14 cellular contexts compared by ENCODE assay signal in genomic region chr1:192225713-192226112, GRCh38.
A peak's percentile ranks its signal among the peaks of the same experiment; 100 is the strongest.
DNase-seq lines count a peak whose midpoint lies in the region; ATAC-seq and TF ChIP-seq lines count a peak whose summit lies in the region.
"Had no signal": no experiment of that assay in that cellular context is flagged by ENCODE, and none has a peak within 500 bp of the region (broad histone marks: within the 10 kb centered on the region; RNA-seq: fewer than 3 reads in every experiment).

No MANE protein-coding gene starts in this region.

- in situ Hi-C loops in IMR-90 (cut with MboI; ENCODE audit: low sequenced_read_pairs) = no loop called here

- H3K36me3 ChIP-seq in IMR-90 (ENCODE audit: control insufficient read depth, insufficient read depth, low read length) (no peaks in the 10 kb centered on the region), adipocyte (ENCODE audit: control insufficient read depth, insufficient read depth, low read length, severe bottlenecking) (no peaks in the 10 kb centered on the region), esophagus squamous epithelium (no peaks in the 10 kb centered on the region)

- dilution Hi-C loops in IMR-90 (cut with HindIII; ENCODE audit: low sequenced_read_pairs, unreplicated experiment) = no loop called here

- H2BK120ac ChIP-seq in IMR-90 (ENCODE audit: low read depth, low read length) = peak overlapping the region; percentile 98

- H3K9me3 ChIP-seq in IMR-90 (ENCODE audit: control insufficient read depth, insufficient read depth, low read length) (no peaks in the 10 kb centered on the region; the same call in 1 of the 2 replicates), adipocyte (ENCODE audit: control insufficient read depth, low read length) (peaks cover 7% of the 10 kb centered on the region), esophagus squamous epithelium (no peaks in the 10 kb centered on the region)

- TF ChIP-seq POLR2A in IMR-90 (IDR thresholded peaks at IDR 0.05; ENCODE audit: low read depth, low read length) (no peak), esophagus squamous epithelium (IDR thresholded peaks at IDR 0.05) (no peak)

- POLR2A ChIA-PET in IMR-90 (lab: Charles Lee; ENCODE audit: unreplicated experiment) = no interaction called here

- H2AFZ ChIP-seq in IMR-90 (replicated peaks; ENCODE audit: low read length, poor library complexity) = no peak overlapping the region

- H3K4me2 ChIP-seq in IMR-90 (ENCODE audit: low read depth, low read length) = no peak overlapping the region

- no peaks in the 10 kb centered on the region; the same call in 1 of the 2 replicates for H3K4me1 ChIP-seq in IMR-90 (ENCODE audit: control insufficient read depth, insufficient read depth, low read length)
- H3K4me1 ChIP-seq in adipocyte (ENCODE audit: control insufficient read depth, insufficient read depth, low read length) = peaks cover 8% of the 10 kb centered on the region
- H3K4me1 ChIP-seq in esophagus squamous epithelium = no peaks in the 10 kb centered on the region

- no peaks in the 10 kb centered on the region for H3K79me1 ChIP-seq in IMR-90 (ENCODE audit: low read depth in 1 of 2, low read length in 2 of 2)

- no peaks in the 10 kb centered on the region for H4K20me1 ChIP-seq in IMR-90 (ENCODE audit: insufficient read depth, low read length)

- H4K91ac ChIP-seq in IMR-90 (ENCODE audit: insufficient read depth, low read depth, low read length) = peak overlapping the region; percentile 85

- peak overlapping the region; percentile 94 for H3K14ac ChIP-seq in IMR-90 (replicated peaks; ENCODE audit: low read depth, low read length)

- TF ChIP-seq CTCF in IMR-90 (conservative IDR thresholded peaks at IDR 0.05; ENCODE audit: low read depth, low read length) (no peak), esophagus squamous epithelium (IDR thresholded peaks at IDR 0.05) (no peak)

- H3K56ac ChIP-seq in IMR-90 (ENCODE audit: extremely low read depth, insufficient read depth, low read length) = peak overlapping the region; percentile 39

- peak overlapping the region; percentile 87 to 94 for H4K8ac ChIP-seq in IMR-90 (ENCODE audit: low read depth in 2 of 2, low read length in 2 of 2)

- H3K18ac ChIP-seq in IMR-90 (ENCODE audit: low read depth, low read length) = peak overlapping the region; percentile 98; the same call in 1 of the 2 replicates

- H3K27ac ChIP-seq in IMR-90 (ENCODE audit: insufficient read depth, low read length) (peak overlapping the region; percentile 67), esophagus squamous epithelium (no peak overlapping the region)
- H3K27ac ChIP-seq: C4-2B had no signal

- H3K27me3 ChIP-seq in IMR-90 (ENCODE audit: control insufficient read depth, insufficient read depth, low read length) = no peaks in the 10 kb centered on the region
- no peaks in the 10 kb centered on the region for H3K27me3 ChIP-seq in adipocyte (replicated peaks; ENCODE audit: control insufficient read depth, insufficient read depth, low read length)
- H3K27me3 ChIP-seq in esophagus squamous epithelium = no peaks in the 10 kb centered on the region

- ATAC-seq in IMR-90 (ENCODE audit: low read depth) (peak; percentile 87), GM21515 (IDR thresholded peaks at IDR 0.05; ENCODE audit: unreplicated experiment) (no peak)
- ATAC-seq: stimulated activated naive B cell treated with anti-CD40 and anti-IgM and Interleukin-4, amounts not matched to agents 10 μg/mL and 1 μg/mL and 100 μg/mL, for 72 hours had no signal

- no TSS peak for BruUV-seq in IMR-90 (replicated peaks; lab: Mats Ljungman, UMichigan)

- H2BK20ac ChIP-seq in IMR-90 (ENCODE audit: low read depth, low read length) = peak overlapping the region; percentile 99

- H3K4me3 ChIP-seq in IMR-90 (ENCODE audit: insufficient read depth, low read depth, low read length) (no peak overlapping the region), adipocyte (ENCODE audit: low read length) (no peak overlapping the region), esophagus squamous epithelium (no peak overlapping the region)

- no peak overlapping the region for H3K9ac ChIP-seq in IMR-90 (ENCODE audit: low read depth, low read length)
- H3K9ac ChIP-seq in adipocyte (ENCODE audit: low read length) = no peak overlapping the region

- TF ChIP-seq RAD21 in IMR-90 (IDR thresholded peaks at IDR 0.05; ENCODE audit: low read length) = no peak

- peak overlapping the region; percentile 87; the same call in 1 of the 2 replicates for H3K23ac ChIP-seq in IMR-90 (ENCODE audit: low read depth, low read length)

- H2AK9ac ChIP-seq in IMR-90 (replicated peaks; ENCODE audit: low read depth, low read length, poor library complexity) = no peak overlapping the region

- CTCF ChIA-PET in IMR-90 (lab: Yijun Ruan, JAX) = no interaction called here

- H3K4ac ChIP-seq in IMR-90 (ENCODE audit: low read depth, low read length) = peak overlapping the region; percentile 90

- WGBS in IMR-90 (ENCODE audit: extremely low coverage in 2 of 2, insufficient read length in 1 of 2), 2 experiments = no CpG with 5 or more reads among the region's 3 CpGs
- 49 to 61% methylated on average over 3 of the region's 3 CpGs for WGBS in esophagus squamous epithelium, 2 donors

- H2AK5ac ChIP-seq in IMR-90 (ENCODE audit: low read depth, low read length) = peak overlapping the region; percentile 47; the same call in 1 of the 2 replicates

- 0 out of 2 replicates have a peak, but pooled peaks cover 3% of the 10 kb centered on the region for H3K9me1 ChIP-seq in IMR-90 (ENCODE audit: insufficient read depth, low read length)

- DNase-seq in AML-193 (lab: John Stamatoyannopoulos, UW) = peak; percentile 34 to 44
- peak; percentile 86 for DNase-seq in IMR-90
- DNase-seq in adipocyte (ENCODE audit: low read depth) = peak; percentile 38
- peak; percentile 54 for DNase-seq in glomerular endothelial cell (ENCODE audit: extremely low read depth, low read depth, low spot score)
- DNase-seq in HT-29 (ENCODE audit: low spot score) = no peak
- DNase-seq in esophagus squamous epithelium (lab: John Stamatoyannopoulos, UW) = no peak
- DNase-seq in head of caudate nucleus = no peak
- DNase-seq: activated CD4-positive, alpha-beta T cell treated with anti-CD3 and anti-CD28 coated beads, Interleukin-2, amount 50 U/mL, for 4 hours; retina; stimulated activated CD4-positive, alpha-beta T cell treated with anti-CD3 and anti-CD28 coated beads, Interleukin-4, amount 100 ng/mL, for 24 hours; stimulated activated naive B cell treated with anti-CD40 and anti-IgM and Interleukin-4, amounts not matched to agents 10 μg/mL and 1 μg/mL and 100 μg/mL, for 72 hours; T-helper 2 cell had no signal

- H2BK5ac ChIP-seq in IMR-90 (ENCODE audit: low read depth, low read length, poor library complexity, severe bottlenecking) = peak overlapping the region; percentile 98

- intact Hi-C loops in IMR-90 (cut with micrococcal nuclease) = no loop called here
- intact Hi-C loops in esophagus squamous epithelium (cut with DNase I) = no loop called here
- intact Hi-C loops in head of caudate nucleus (cut with DNase I) = no loop called here

- H2BK15ac ChIP-seq in IMR-90 (ENCODE audit: low read depth, low read length) = peak overlapping the region; percentile 85; the same call in 2 of the 3 replicates

- H4K5ac ChIP-seq in IMR-90 (ENCODE audit: low read depth, low read length) = peak overlapping the region; percentile 96; the same call in 1 of the 2 replicates

TF ChIP-seq in IMR-90, 13 proteins besides CTCF, POLR2A, EP300 and RAD21:
- TF ChIP-seq FOS (IDR thresholded peaks at IDR 0.05; ENCODE audit: low read depth, low read length) = peak; percentile 44; the same call in 1 of the 2 replicates
- TF ChIP-seq RCOR1 (IDR thresholded peaks at IDR 0.05; ENCODE audit: insufficient replicate concordance, low read length) = no peak
- peak; percentile 84 for TF ChIP-seq NFE2L2 (IDR thresholded peaks at IDR 0.05; ENCODE audit: low read depth, low read length)
- peak; percentile 94 for TF ChIP-seq CEBPB (IDR thresholded peaks at IDR 0.05; ENCODE audit: low read depth, low read length)
- peak; percentile 39; the same call in 1 of the 2 replicates for TF ChIP-seq MAFK (IDR thresholded peaks at IDR 0.05; ENCODE audit: low read depth, low read length)

Comparison
In these comparisons a context has a peak if more than half of its experiments do, and no peak if none do; other contexts are left out.
1. DNase-seq: peak in AML-193 (2 of 2), IMR-90 (single experiment), adipocyte (single experiment) and glomerular endothelial cell (single experiment); none in HT-29 (single experiment), esophagus squamous epithelium (single experiment) and head of caudate nucleus (0 of 42).